In genomic region chr9:133117271-133118178, GRCh38 we compare ENCODE assay signal across 10 cellular contexts. TPM values are rescaled to one million over a fixed set of nuclear protein-coding genes. Genes with fewer than 3 reads are reported as not detected.
DNase-seq lines count a peak whose midpoint lies in the region; ATAC-seq and TF ChIP-seq lines count a peak whose summit lies in the region.
"Had no signal": no experiment of that assay in that cellular context is flagged by ENCODE, and none has a peak within 500 bp of the region (broad histone marks: within the 10 kb centered on the region; RNA-seq: fewer than 3 reads in every experiment).

No MANE protein-coding gene starts in this region.

- H3K27me3 ChIP-seq in right atrium auricular region: no peaks in the 10 kb centered on the region

- H3K9me3 ChIP-seq in right atrium auricular region: no peaks in the 10 kb centered on the region

- intact Hi-C loops in Right ventricle myocardium inferior (cut with DNase I): loop anchor here (2.0 kb wide), 1 partner anchor 17 kb away; no protein-coding TSS in a partner anchor
- intact Hi-C loops in dendritic cell treated with granulocyte-macrophage colony-stimulating factor and Interleukin-4, amounts not matched to agents 40 ng/mL and 50 ng/mL, for 4 days (cut with micrococcal nuclease): no loop called here

- peak overlapping the region in 1 of 2 donors; percentile 89 for H3K27ac ChIP-seq in right atrium auricular region

- no peaks in the 10 kb centered on the region for H3K27me3 Mint-ChIP-seq in dendritic cell treated with granulocyte-macrophage colony-stimulating factor and Interleukin-4, amounts not matched to agents 40 ng/mL and 50 ng/mL, for 4 days

- ATAC-seq in Right ventricle myocardium inferior (no peak), GM18873 (IDR thresholded peaks at IDR 0.05; ENCODE audit: low FRiP score, unreplicated experiment) (no peak)
- ATAC-seq: stimulated activated naive CD8-positive, alpha-beta T cell treated with anti-CD3 and anti-CD28 coated beads, Interleukin-15, Interleukin-2, amounts not matched to agents 100 U/mL and 50 U/mL, for 24 hours had no signal

- peaks cover 62% of the 10 kb centered on the region for H3K36me3 Mint-ChIP-seq in dendritic cell treated with granulocyte-macrophage colony-stimulating factor and Interleukin-4, amounts not matched to agents 40 ng/mL and 50 ng/mL, for 4 days (ENCODE audit: low read depth)

- TF ChIP-seq CTCF in right atrium auricular region (IDR thresholded peaks at IDR 0.05): no peak

- DNase-seq in Right ventricle myocardium inferior (ENCODE audit: missing footprints): peak; percentile 79
- DNase-seq in right atrium auricular region (ENCODE audit: low spot score): no peak
- peak; percentile 69 for DNase-seq in myocyte (ENCODE audit: low read depth)
- DNase-seq in NCI-H2227 (lab: John Stamatoyannopoulos, UW; ENCODE audit: unreplicated experiment): no peak
- no peak for DNase-seq in OCI-M2 (lab: John Stamatoyannopoulos, UW; ENCODE audit: unreplicated experiment)
- DNase-seq in activated CD8-positive, alpha-beta memory T cell treated with anti-CD3 and anti-CD28 coated beads, Interleukin-2, amount 50 U/mL, for 48 hours: no peak
- DNase-seq: NCI-H82; stimulated activated naive CD8-positive, alpha-beta T cell treated with anti-CD3 and anti-CD28 coated beads, Interleukin-15, Interleukin-2, amounts not matched to agents 100 U/mL and 50 U/mL, for 24 hours had no signal

- H3K9me3 Mint-ChIP-seq in dendritic cell treated with granulocyte-macrophage colony-stimulating factor and Interleukin-4, amounts not matched to agents 40 ng/mL and 50 ng/mL, for 4 days: no peaks in the 10 kb centered on the region

- peaks cover 81% of the 10 kb centered on the region for H3K4me1 Mint-ChIP-seq in dendritic cell treated with granulocyte-macrophage colony-stimulating factor and Interleukin-4, amounts not matched to agents 40 ng/mL and 50 ng/mL, for 4 days (ENCODE audit: low read depth)

- peak overlapping the region; percentile 53 for H3K4me3 Mint-ChIP-seq in dendritic cell treated with granulocyte-macrophage colony-stimulating factor and Interleukin-4, amounts not matched to agents 40 ng/mL and 50 ng/mL, for 4 days

- no peak overlapping the region for H3K4me3 ChIP-seq in right atrium auricular region

- H3K27ac Mint-ChIP-seq in dendritic cell treated with granulocyte-macrophage colony-stimulating factor and Interleukin-4, amounts not matched to agents 40 ng/mL and 50 ng/mL, for 4 days: peak overlapping the region; percentile 99

- no peaks in the 10 kb centered on the region for H3K36me3 ChIP-seq in right atrium auricular region

- H3K4me1 ChIP-seq in right atrium auricular region: peaks cover 2 to 95% of the 10 kb centered on the region in 2 donors

RNA-seq across cellular contexts. Expression of gene RALGDS, which starts 3.5 kb away (rescaled TPM):
- total RNA-seq in Right ventricle myocardium inferior: 33.7 TPM
- total RNA-seq in right atrium auricular region: 10 to 100 TPM; 26.7 to 30.1 TPM
- total RNA-seq in myocyte: 11.3 and 17.6 TPM in 2 replicates
- 13.4 TPM for polyA plus RNA-seq in myocyte (2012)

RNA-seq across cellular contexts. Expression of gene GBGT1, which starts 46.2 kb away (rescaled TPM):
- total RNA-seq in Right ventricle myocardium inferior (8.2 TPM), right atrium auricular region (10 to 100 TPM; 15.5 to 16.8 TPM), myocyte (1.4 and 5.9 TPM in 2 replicates)
- polyA plus RNA-seq in myocyte (2012): 0.37 TPM

RNA-seq across cellular contexts. Expression of gene CEL, which starts 55.7 kb away (rescaled TPM):
- total RNA-seq in Right ventricle myocardium inferior: 7.7 TPM
- total RNA-seq in right atrium auricular region: 1 to 10 TPM in 1 of 2 donors, under 1 TPM in 1; 0.94 to 1.9 TPM
- 0.67 and 0.73 TPM in 2 replicates for total RNA-seq in myocyte
- 0.59 TPM for polyA plus RNA-seq in myocyte (2012)

Comparison
In these comparisons a context has a peak if more than half of its experiments do, and no peak if none do; other contexts are left out.
1. DNase-seq: peak in Right ventricle myocardium inferior (single experiment) and myocyte (single experiment); none in right atrium auricular region (single experiment), NCI-H2227 (single experiment), OCI-M2 (single experiment) and activated CD8-positive, alpha-beta memory T cell treated with anti-CD3 and anti-CD28 coated beads, Interleukin-2, amount 50 U/mL, for 48 hours (single experiment).